In the genomic region with DNA sequence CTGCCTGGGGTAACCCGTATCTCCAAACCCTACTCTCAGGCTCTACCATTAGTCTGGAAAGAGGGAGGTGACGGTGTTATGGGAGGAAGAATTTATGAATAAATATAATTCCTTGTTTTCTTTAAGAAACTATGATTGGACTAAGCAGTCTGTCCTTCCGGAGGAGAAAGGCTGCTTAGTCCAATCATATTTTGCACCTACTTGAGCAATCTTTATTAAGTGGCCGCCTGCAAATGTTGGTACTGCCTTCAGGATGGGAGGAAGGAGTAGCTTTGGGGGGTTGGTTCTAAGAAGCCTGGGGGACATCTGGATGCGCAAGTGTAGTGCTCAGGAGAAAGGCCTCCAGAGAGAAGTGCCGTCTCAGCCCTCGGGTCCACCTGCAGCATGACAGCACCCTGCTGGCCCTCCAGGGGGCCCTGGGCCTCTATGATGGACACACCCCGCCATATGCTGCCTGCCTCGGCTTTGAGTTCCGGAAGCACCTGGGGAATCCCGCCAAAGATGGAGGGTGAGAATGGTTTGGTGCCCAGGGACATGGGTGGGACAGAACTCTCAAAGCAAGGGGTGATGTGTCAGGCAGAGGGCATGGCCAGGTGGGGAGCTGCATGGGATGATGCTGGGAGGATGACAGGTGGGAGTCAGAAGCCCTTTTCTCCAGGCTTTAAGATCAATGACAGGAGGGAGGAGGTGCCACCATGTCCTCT, we compare ENCODE assay signal across 9 cellular contexts. TPM values are rescaled to one million over a fixed set of nuclear protein-coding genes. Genes with fewer than 3 reads are reported as not detected.
DNase-seq lines count a peak whose midpoint lies in the region; ATAC-seq, FAIRE-seq and TF ChIP-seq lines count a peak whose summit lies in the region.
"Had no signal": no experiment of that assay in that cellular context is flagged by ENCODE, and none has a peak within 500 bp of the region (broad histone marks: within the 10 kb centered on the region; RNA-seq: fewer than 3 reads in every experiment).

No MANE protein-coding gene starts in this region.

- no peaks in the 10 kb centered on the region for H3K27me3 ChIP-seq in small intestine (ENCODE audit: control insufficient read depth in 2 of 2, insufficient read depth in 2 of 2, low read length in 2 of 2)

- H3K36me3 Mint-ChIP-seq in activated T-cell treated with anti-CD3 and anti-CD28 coated beads, Interleukin-2, amount 50 U/mL, for 24 hours (ENCODE audit: low read depth) = peaks cover 32% of the 10 kb centered on the region
- H3K36me3 Mint-ChIP-seq: immature natural killer cell had no signal

- no peak for FAIRE-seq in small intestine (lab: Jason Lieb, UNC)
- FAIRE-seq in D721Med (lab: Jason Lieb, UNC) = no peak

- WGBS in small intestine, 3 donors = 16 to 28% (median 16%) methylated on average over 11 of the region's 11 CpGs

- no peaks in the 10 kb centered on the region for H3K27me3 Mint-ChIP-seq in activated T-cell treated with anti-CD3 and anti-CD28 coated beads, Interleukin-2, amount 50 U/mL, for 24 hours

- H3K4me3 Mint-ChIP-seq in activated T-cell treated with anti-CD3 and anti-CD28 coated beads, Interleukin-2, amount 50 U/mL, for 24 hours = no peak overlapping the region
- H3K4me3 Mint-ChIP-seq: immature natural killer cell had no signal

- peak overlapping the region; percentile 55 for H3K27ac Mint-ChIP-seq in activated T-cell treated with anti-CD3 and anti-CD28 coated beads, Interleukin-2, amount 50 U/mL, for 24 hours

- H3K4me1 ChIP-seq in small intestine (ENCODE audit: control insufficient read depth in 2 of 2, insufficient read depth in 1 of 2, low read depth in 1 of 2, low read length in 1 of 2) = peaks cover 0 to 2% of the 10 kb centered on the region in 2 donors

- H3K27ac ChIP-seq in small intestine (ENCODE audit: low read depth in 1 of 2, low read length in 1 of 2) = no peak overlapping the region

- H3K9me3 ChIP-seq in small intestine (ENCODE audit: control insufficient read depth, low read depth) = no peaks in the 10 kb centered on the region

- intact Hi-C loops in Right ventricle myocardium inferior (cut with DNase I) = no loop called here

- H3K36me3 ChIP-seq in small intestine (ENCODE audit: control insufficient read depth in 2 of 2, insufficient read depth in 2 of 2, low read length in 2 of 2) = peaks cover 7% of the 10 kb centered on the region in 2 donors

- H3K9me3 Mint-ChIP-seq in activated T-cell treated with anti-CD3 and anti-CD28 coated beads, Interleukin-2, amount 50 U/mL, for 24 hours = no peaks in the 10 kb centered on the region
- H3K9me3 Mint-ChIP-seq: immature natural killer cell had no signal

- TF ChIP-seq CTCF in D721Med (IDR thresholded peaks at IDR 0.05; ENCODE audit: insufficient read depth, missing control alignments) = no peak

- H3K4me3 ChIP-seq in small intestine (ENCODE audit: low read depth in 1 of 2, low read length in 2 of 2) = no peak overlapping the region

- peaks cover 7% of the 10 kb centered on the region for H3K4me1 Mint-ChIP-seq in activated T-cell treated with anti-CD3 and anti-CD28 coated beads, Interleukin-2, amount 50 U/mL, for 24 hours (ENCODE audit: low read depth)
- H3K4me1 Mint-ChIP-seq: immature natural killer cell had no signal

- peak; percentile 71 for DNase-seq in activated T-cell treated with anti-CD3 and anti-CD28 coated beads, Interleukin-2, amount 50 U/mL, for 24 hours
- DNase-seq in activated T-cell treated with anti-CD3 and anti-CD28 coated beads for 4 hours (no peak), MV-4-11 (lab: John Stamatoyannopoulos, UW) (peak; percentile 65), small intestine (peak; percentile 35), D721Med (ENCODE audit: insufficient read length, low spot score) (no peak), Right ventricle myocardium inferior (ENCODE audit: missing footprints) (no peak)
- peak; percentile 77 for DNase-seq in activated T-cell treated with anti-CD3 and anti-CD28 coated beads, Interleukin-2, amount 50 U/mL, for 48 hours
- DNase-seq: immature natural killer cell had no signal

- no peak for ATAC-seq in GM18867 (IDR thresholded peaks at IDR 0.05; ENCODE audit: unreplicated experiment)
- ATAC-seq in Right ventricle myocardium inferior = no peak

RNA-seq across cellular contexts. Expression of a gene that starts 4.0 kb away (rescaled TPM):
- not detected for polyA plus RNA-seq in small intestine
- total RNA-seq in Right ventricle myocardium inferior = not detected
- polyA plus RNA-seq: immature natural killer cell had no signal

RNA-seq across cellular contexts. Expression of a gene that starts 24.0 kb away (rescaled TPM):
- not detected for polyA plus RNA-seq in small intestine
- total RNA-seq in Right ventricle myocardium inferior = not detected
- polyA plus RNA-seq: immature natural killer cell had no signal

RNA-seq across cellular contexts. Expression of a gene that starts 29.4 kb away (rescaled TPM):
- polyA plus RNA-seq in small intestine = 10 to 100 TPM; 12.5 to 45.6 (median 14.1) TPM
- 0.32 TPM for total RNA-seq in Right ventricle myocardium inferior
- polyA plus RNA-seq: immature natural killer cell had no signal

RNA-seq across cellular contexts. Expression of a gene that starts 39.1 kb away (rescaled TPM):
- polyA plus RNA-seq in small intestine = not detected
- total RNA-seq in Right ventricle myocardium inferior = not detected
- polyA plus RNA-seq: immature natural killer cell had no signal

Comparison
In these comparisons a context has a peak if more than half of its experiments do, and no peak if none do; other contexts are left out.
1. DNase-seq: peak in activated T-cell treated with anti-CD3 and anti-CD28 coated beads, Interleukin-2, amount 50 U/mL, for 24 hours (single experiment), MV-4-11 (single experiment), activated T-cell treated with anti-CD3 and anti-CD28 coated beads, Interleukin-2, amount 50 U/mL, for 48 hours (2 of 2) and small intestine (single experiment); none in activated T-cell treated with anti-CD3 and anti-CD28 coated beads for 4 hours (single experiment), D721Med (single experiment) and Right ventricle myocardium inferior (single experiment).